ENCODE assay signal across 8 cellular contexts in the genomic region with DNA sequence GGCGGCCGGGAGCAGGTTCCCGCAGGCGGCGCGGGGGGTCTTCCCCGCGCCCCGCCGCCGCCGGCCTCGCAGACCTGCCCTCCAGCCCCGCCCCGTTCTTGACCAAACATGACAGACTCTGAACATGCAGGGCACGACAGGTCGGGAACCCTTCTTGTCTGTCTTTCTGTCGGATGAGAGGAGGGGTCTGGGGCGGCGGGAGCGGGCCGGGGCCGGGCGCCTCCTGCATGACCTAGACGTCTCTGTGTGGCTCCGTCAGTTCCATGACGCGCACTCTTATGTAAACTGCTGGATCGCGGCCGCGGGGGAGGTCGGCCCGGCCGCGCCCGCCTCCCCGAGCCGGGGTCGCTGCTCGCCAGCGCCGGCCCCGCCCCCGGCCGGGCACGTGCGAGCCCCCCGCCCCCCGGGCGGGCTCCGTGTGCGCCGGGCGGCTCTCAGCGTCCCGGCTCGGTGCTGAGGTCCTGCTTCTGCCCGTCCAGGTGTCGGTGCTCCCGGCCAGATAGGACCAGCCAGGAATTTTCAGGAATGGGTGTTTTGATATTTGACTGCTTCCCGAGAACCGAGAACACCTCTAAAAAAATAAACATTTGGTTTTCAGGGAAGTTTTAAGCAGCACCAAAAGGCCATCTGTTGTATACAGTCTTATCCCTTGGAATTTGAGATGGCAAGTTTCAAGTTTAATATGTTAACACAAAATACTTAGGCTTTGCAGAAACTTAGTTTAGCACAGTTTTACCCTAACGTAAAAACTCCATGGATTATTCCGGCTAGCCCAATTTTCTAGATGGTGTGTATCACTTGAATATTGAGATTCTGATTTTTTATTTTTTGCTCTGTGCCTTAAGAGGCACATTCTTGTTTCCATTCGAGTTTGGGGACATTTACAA. TPM values are rescaled to one million over a fixed set of nuclear protein-coding genes. Genes with fewer than 3 reads are reported as not detected.
DNase-seq lines count a peak whose midpoint lies in the region; ATAC-seq and TF ChIP-seq lines count a peak whose summit lies in the region.

No MANE protein-coding gene starts in this region.

- CTCF ChIA-PET in CD8-positive, alpha-beta T cell (lab: Charles Lee), result interaction anchor here (0.7 to 1.0 kb wide), 2 partner anchors 11 to 13 kb away, joined by 3 read pairs; no protein-coding TSS in a partner anchor

- no peaks in the 10 kb centered on the region for H3K36me3 ChIP-seq in CD8-positive, alpha-beta T cell (ENCODE audit: insufficient read depth, low read length)
- H3K36me3 ChIP-seq in endocrine pancreas (ENCODE audit: control insufficient read depth, insufficient read depth, low read length) (no peaks in the 10 kb centered on the region), mesodermal cell (ENCODE audit: control insufficient read depth, insufficient read depth, low read length) (no peaks in the 10 kb centered on the region)

- H3K27me3 ChIP-seq in CD8-positive, alpha-beta T cell (ENCODE audit: insufficient read depth, low read length), result no peaks in the 10 kb centered on the region
- H3K27me3 ChIP-seq in endocrine pancreas (ENCODE audit: control insufficient read depth, insufficient read depth, low read length), result no peaks in the 10 kb centered on the region

- no peaks in the 10 kb centered on the region for H3K9me3 Mint-ChIP-seq in CD8-positive, alpha-beta T cell

- peak; percentile 55 for ATAC-seq in CD8-positive, alpha-beta T cell
- ATAC-seq in GM19467 (IDR thresholded peaks at IDR 0.05; ENCODE audit: unreplicated experiment), result peak; percentile 47

- peaks cover 19% of the 10 kb centered on the region for H3K4me1 ChIP-seq in CD8-positive, alpha-beta T cell (ENCODE audit: insufficient read depth, low read length)
- H3K4me1 ChIP-seq in endocrine pancreas (ENCODE audit: control insufficient read depth, insufficient read depth, low read length) (peaks cover 11% of the 10 kb centered on the region), mesodermal cell (ENCODE audit: control insufficient read depth, insufficient read depth, low read length, poor library complexity, severe bottlenecking) (no peaks in the 10 kb centered on the region)

- WGBS in mesodermal cell (ENCODE audit: insufficient coverage in 2 of 2), 2 experiments, result 0% methylated on average over 36 to 48 of the region's 66 CpGs

- peaks cover 4% of the 10 kb centered on the region for H3K36me3 Mint-ChIP-seq in CD8-positive, alpha-beta T cell

- peak overlapping the region; percentile 85 for H3K9ac ChIP-seq in endocrine pancreas (ENCODE audit: control insufficient read depth, insufficient read depth, low read length)

- peak overlapping the region; percentile 100 for H3K4me3 ChIP-seq in CD8-positive, alpha-beta T cell (ENCODE audit: low read depth, low read length)
- H3K4me3 ChIP-seq in endocrine pancreas (ENCODE audit: control insufficient read depth, insufficient read depth, low read length), result peak overlapping the region; percentile 97
- peak overlapping the region; percentile 91 for H3K4me3 ChIP-seq in mesodermal cell (ENCODE audit: extremely low read depth, insufficient read depth, low read length, poor library complexity, severe bottlenecking)

- POLR2A ChIA-PET in CD8-positive, alpha-beta T cell (lab: Charles Lee), result interaction anchor here (1.4 to 1.7 kb wide), 2 partner anchors 16 to 20 kb away, joined by 4 to 5 read pairs; no protein-coding TSS in a partner anchor

- no peaks in the 10 kb centered on the region for H3K27me3 Mint-ChIP-seq in CD8-positive, alpha-beta T cell (ENCODE audit: low read depth)

- H3K4me1 Mint-ChIP-seq in CD8-positive, alpha-beta T cell (ENCODE audit: low read depth), result peaks cover 32% of the 10 kb centered on the region

- peak; percentile 42 to 87 (median 78) for DNase-seq in CD8-positive, alpha-beta T cell
- peak; percentile 85 for DNase-seq in HS-27A (ENCODE audit: low read depth)
- peak; percentile 59 for DNase-seq in NOMO-1 treated with dmso at 0.1 percent for 144 hours (lab: John Stamatoyannopoulos, UW; ENCODE audit: unreplicated experiment)
- peak; percentile 78 for DNase-seq in activated CD8-positive, alpha-beta memory T cell treated with anti-CD3 and anti-CD28 coated beads, Interleukin-2, amount 50 U/mL, for 1 hour (ENCODE audit: extremely low read depth)
- DNase-seq in stimulated activated CD8-positive, alpha-beta memory T cell treated with anti-CD3 and anti-CD28 coated beads, Interleukin-15, amount 100 ng/mL, for 24 hours (ENCODE audit: low read depth), result peak; percentile 67

- H3K4me3 Mint-ChIP-seq in CD8-positive, alpha-beta T cell, result peak overlapping the region; percentile 95

- intact Hi-C loops in CD8-positive, alpha-beta T cell (cut with DNase I, micrococcal nuclease), result loop anchor here (1.0 to 5.0 kb wide), 12 partner anchors 17 to 394 kb away; partner anchors contain the start of genes CHCHD5 (in 2 of the 2), POLR1B (in 2 of the 2), SLC20A1 (in 2 of the 2) and TTL (in 2 of the 2)

- TF ChIP-seq CTCF in CD8-positive, alpha-beta T cell (IDR thresholded peaks at IDR 0.05), result no peak

- H3K9me3 ChIP-seq in CD8-positive, alpha-beta T cell (ENCODE audit: low read length), result no peaks in the 10 kb centered on the region
- no peaks in the 10 kb centered on the region for H3K9me3 ChIP-seq in endocrine pancreas (ENCODE audit: control insufficient read depth, low read length)
- H3K9me3 ChIP-seq in mesodermal cell (ENCODE audit: control insufficient read depth, low read length), result no peaks in the 10 kb centered on the region

- peak overlapping the region; percentile 100 for H3K27ac Mint-ChIP-seq in CD8-positive, alpha-beta T cell

- peak overlapping the region; percentile 100 for H3K27ac ChIP-seq in CD8-positive, alpha-beta T cell (ENCODE audit: low read depth, low read length)
- peak overlapping the region; percentile 100 for H3K27ac ChIP-seq in mesodermal cell (ENCODE audit: low read depth, low read length, severe bottlenecking)

RNA-seq across cellular contexts. Expression of gene ZC3H6, which starts 0.7 kb away (rescaled TPM):
- 10 to 100 TPM; 13.7 to 15.1 TPM for total RNA-seq in CD8-positive, alpha-beta T cell
- 9.1 TPM for polyA plus RNA-seq in mesodermal cell (2013, experiment 1 of 2)
- 11.3 TPM for polyA plus RNA-seq in mesodermal cell (2013, experiment 2 of 2)

RNA-seq across cellular contexts. Expression of gene ZC3H8, which starts 21.3 kb away (rescaled TPM):
- total RNA-seq in CD8-positive, alpha-beta T cell, result 10 to 100 TPM; 11.1 to 11.7 TPM
- 8.5 TPM for polyA plus RNA-seq in mesodermal cell (2013, experiment 1 of 2)
- polyA plus RNA-seq in mesodermal cell (2013, experiment 2 of 2), result 11.5 TPM

Comparison
In these comparisons a context has a peak if more than half of its experiments do, and no peak if none do; other contexts are left out.
1. Peak in every context shown above with its lines: DNase-seq, ATAC-seq, H3K4me3 ChIP-seq and H3K27ac ChIP-seq.